8 cellular contexts compared by ENCODE assay signal in genomic region chr2:202278944-202279343, GRCh38. TPM values are rescaled to one million over a fixed set of nuclear protein-coding genes. Genes with fewer than 3 reads are reported as not detected.
DNase-seq lines count a peak whose midpoint lies in the region; ATAC-seq and TF ChIP-seq lines count a peak whose summit lies in the region.

No MANE protein-coding gene starts in this region.

- no peaks in the 10 kb centered on the region for H3K9me3 ChIP-seq in upper lobe of right lung

- H3K4me3 ChIP-seq in astrocyte of the cerebellum (ENCODE audit: low read depth, low read length) (no peak overlapping the region), upper lobe of right lung (no peak overlapping the region)

- peaks cover 82% of the 10 kb centered on the region for H3K36me3 ChIP-seq in upper lobe of right lung

- no peaks in the 10 kb centered on the region for H3K27me3 ChIP-seq in upper lobe of right lung

- TF ChIP-seq CTCF in astrocyte of the cerebellum (IDR thresholded peaks at IDR 0.05; ENCODE audit: low read depth, low read length, missing control alignments) (peak; percentile 66), upper lobe of right lung (IDR thresholded peaks at IDR 0.05) (peak; percentile 59)

- in situ Hi-C loops in astrocyte of the cerebellum (cut with HindIII; ENCODE audit: low sequenced_read_pairs): no loop called here

- ATAC-seq in upper lobe of right lung (peak; percentile 86), HG03095 (IDR thresholded peaks at IDR 0.05; ENCODE audit: unreplicated experiment) (no peak)

- peak overlapping the region; percentile 2 for H3K27ac ChIP-seq in upper lobe of right lung

- intact Hi-C loops in upper lobe of right lung (cut with DNase I): no loop called here

- peak; percentile 39 for DNase-seq in NCI-H2171 treated with DMSO at 0.1 percent for 48 hours (lab: John Stamatoyannopoulos, UW)
- no peak for DNase-seq in NCI-H2171 (lab: John Stamatoyannopoulos, UW)
- peak; percentile 34 for DNase-seq in MV-4-11 (lab: John Stamatoyannopoulos, UW)
- peak; percentile 68 for DNase-seq in astrocyte of the cerebellum (ENCODE audit: low read depth)
- DNase-seq in iris pigment epithelial cell (ENCODE audit: low read depth): peak; percentile 84
- no peak for DNase-seq in upper lobe of right lung
- no peak for DNase-seq in NCI-H1048 (lab: John Stamatoyannopoulos, UW)

- H3K4me1 ChIP-seq in upper lobe of right lung: peaks cover 22% of the 10 kb centered on the region

RNA-seq across cellular contexts. Expression of gene NOP58, which starts 13.4 kb away (rescaled TPM):
- total RNA-seq in upper lobe of right lung: 44.4 TPM

RNA-seq across cellular contexts. Expression of gene SUMO1, which starts 40.5 kb away (rescaled TPM):
- 75.6 TPM for total RNA-seq in upper lobe of right lung

Comparison
In these comparisons a context has a peak if more than half of its experiments do, and no peak if none do; other contexts are left out.
1. DNase-seq: peak in NCI-H2171 treated with DMSO at 0.1 percent for 48 hours (single experiment), MV-4-11 (single experiment), astrocyte of the cerebellum (single experiment) and iris pigment epithelial cell (single experiment); none in NCI-H2171 (single experiment), upper lobe of right lung (single experiment) and NCI-H1048 (single experiment).